In genomic region chr15:24054547-24055245, GRCh38 we compare ENCODE assay signal across 20 cellular contexts.
A peak's percentile ranks its signal among the peaks of the same experiment; 100 is the strongest.
DNase-seq lines count a peak whose midpoint lies in the region; ATAC-seq and TF ChIP-seq lines count a peak whose summit lies in the region.
"Had no signal": no experiment of that assay in that cellular context is flagged by ENCODE, and none has a peak within 500 bp of the region (broad histone marks: within the 10 kb centered on the region; RNA-seq: fewer than 3 reads in every experiment).

No MANE protein-coding gene starts in this region.

- intact Hi-C loops in left colon (cut with DNase I, micrococcal nuclease) (no loop called here), upper lobe of right lung (cut with DNase I) (no loop called here), esophagus squamous epithelium (cut with DNase I) (no loop called here)

- no peak for TF ChIP-seq POLR2A in esophagus squamous epithelium (IDR thresholded peaks at IDR 0.05)

- DNase-seq in NCI-H2227 (lab: John Stamatoyannopoulos, UW; ENCODE audit: unreplicated experiment) (peak; percentile 3), NCI-H2227 treated with DMSO at 0.1 percent for 48 hours (lab: John Stamatoyannopoulos, UW) (no peak), RPMI8226 (peak; percentile 16), left colon (peak; percentile 71 to 79), upper lobe of right lung (no peak), esophagus squamous epithelium (lab: John Stamatoyannopoulos, UW) (no peak), NCI-H524 (lab: John Stamatoyannopoulos, UW) (no peak)
- DNase-seq: activated CD4-positive, alpha-beta T cell treated with anti-CD3 and anti-CD28 coated beads, Interleukin-2, amount 10 ng/mL, durations not matched to agents 24 days and 14 days; activated naive CD8-positive, alpha-beta T cell treated with anti-CD3 and anti-CD28 coated beads, Interleukin-2, amount 10 ng/mL, durations not matched to agents 7 days and 5 days; brain microvascular endothelial cell; EL; midbrain; NCI-H1930; NCI-H510A treated with DMSO at 0.1 percent for 48 hours; psoas muscle; Right ventricle myocardium superior; small intestine; stimulated activated CD4-positive, alpha-beta T cell treated with anti-CD3 and anti-CD28 coated beads, Interleukin-4, amount 100 ng/mL, for 1 hour had no signal

- H3K4me1 ChIP-seq in upper lobe of right lung (no peaks in the 10 kb centered on the region), esophagus squamous epithelium (no peaks in the 10 kb centered on the region)
- H3K4me1 ChIP-seq: neural progenitor cell, psoas muscle had no signal

- 60 to 67% methylated on average over 7 to 10 of the region's 10 CpGs for WGBS in esophagus squamous epithelium, 2 donors

- H3K27me3 ChIP-seq in upper lobe of right lung (no peaks in the 10 kb centered on the region), esophagus squamous epithelium (no peaks in the 10 kb centered on the region)
- H3K27me3 ChIP-seq: brain microvascular endothelial cell, neural progenitor cell had no signal

- H3K9me3 ChIP-seq in upper lobe of right lung (no peaks in the 10 kb centered on the region), esophagus squamous epithelium (no peaks in the 10 kb centered on the region)
- H3K9me3 ChIP-seq: psoas muscle had no signal

- H3K4me3 ChIP-seq in upper lobe of right lung (peak overlapping the region; percentile 3), esophagus squamous epithelium (peak overlapping the region in 1 of 4 donors; percentile 29)
- H3K4me3 ChIP-seq: neural progenitor cell, psoas muscle had no signal

- H3K36me3 ChIP-seq in upper lobe of right lung (no peaks in the 10 kb centered on the region), esophagus squamous epithelium (no peaks in the 10 kb centered on the region)
- H3K36me3 ChIP-seq: brain microvascular endothelial cell, neural progenitor cell had no signal

- ATAC-seq in left colon (peak; percentile 100), upper lobe of right lung (peak; percentile 67), GM18511 (IDR thresholded peaks at IDR 0.05; ENCODE audit: unreplicated experiment) (no peak)
- ATAC-seq: psoas muscle had no signal

- H3K27ac ChIP-seq in upper lobe of right lung = no peak overlapping the region
- H3K27ac ChIP-seq in esophagus squamous epithelium = no peak overlapping the region
- H3K27ac ChIP-seq: brain microvascular endothelial cell, neural progenitor cell, psoas muscle had no signal

- TF ChIP-seq CTCF in upper lobe of right lung (IDR thresholded peaks at IDR 0.05) = no peak
- TF ChIP-seq CTCF in esophagus squamous epithelium (IDR thresholded peaks at IDR 0.05) = no peak

Comparison
In these comparisons a context has a peak if more than half of its experiments do, and no peak if none do; other contexts are left out.
1. DNase-seq: peak in NCI-H2227 (single experiment), RPMI8226 (single experiment) and left colon (2 of 2); none in NCI-H2227 treated with DMSO at 0.1 percent for 48 hours (single experiment), upper lobe of right lung (single experiment), esophagus squamous epithelium (single experiment) and NCI-H524 (0 of 2).